In genomic region chr20:19241440-19241839, GRCh38 we compare ENCODE assay signal across 22 cellular contexts.
"Had no signal": no experiment of that assay in that cellular context is flagged by ENCODE, and none has a peak within 500 bp of the region (broad histone marks: within the 10 kb centered on the region; RNA-seq: fewer than 3 reads in every experiment).

No MANE protein-coding gene starts in this region.

- H3K4me3 Mint-ChIP-seq: effector memory CD8-positive, alpha-beta T cell; memory B cell; naive B cell; natural killer cell treated with Interleukin-12 subunit alpha and Interleukin-12 subunit beta and Interleukin-15 and Interleukin-18, amount 100 ng/mL, for 72 hours; neural crest cell; stimulated activated memory B cell treated with anti-CD40 and anti-IgM and Interleukin-4, amounts not matched to agents 10 μg/mL and 1 μg/mL and 100 μg/mL, for 72 hours had no signal

- DNase-seq: cortex of kidney; effector memory CD8-positive, alpha-beta T cell; foreskin fibroblast; gastrocnemius medialis; left ventricle myocardium superior; naive B cell; posterior cingulate gyrus; psoas muscle; right cardiac atrium; spleen; stimulated activated CD4-positive, alpha-beta T cell treated with anti-CD3 and anti-CD28 coated beads, Interleukin-4, amount 100 ng/mL, for 4 hours; stimulated activated naive CD8-positive, alpha-beta T cell treated with anti-CD3 and anti-CD28 coated beads, Interleukin-15, Interleukin-2, amounts not matched to agents 100 U/mL and 50 U/mL, for 24 hours; substantia nigra; testis; tibial artery had no signal

- H3K36me3 Mint-ChIP-seq: memory B cell; naive B cell; natural killer cell treated with Interleukin-12 subunit alpha and Interleukin-12 subunit beta and Interleukin-15 and Interleukin-18, amount 100 ng/mL, for 72 hours; stimulated activated memory B cell treated with anti-CD40 and anti-IgM and Interleukin-4, amounts not matched to agents 10 μg/mL and 1 μg/mL and 100 μg/mL, for 72 hours had no signal

- H3K4me1 Mint-ChIP-seq: memory B cell; naive B cell; stimulated activated memory B cell treated with anti-CD40 and anti-IgM and Interleukin-4, amounts not matched to agents 10 μg/mL and 1 μg/mL and 100 μg/mL, for 72 hours had no signal

- H3K4me3 ChIP-seq: gastrocnemius medialis, lung, psoas muscle, skin epidermis, spleen, testis, tibial artery, upper lobe of left lung had no signal

- H3K27ac ChIP-seq: gastrocnemius medialis, psoas muscle, skin epidermis, spleen, testis, tibial artery, upper lobe of left lung had no signal

- ATAC-seq: effector memory CD8-positive, alpha-beta T cell; gastrocnemius medialis; left ventricle myocardium superior; psoas muscle; stimulated activated memory B cell treated with anti-CD40 and anti-IgM and Interleukin-4, amounts not matched to agents 10 μg/mL and 1 μg/mL and 100 μg/mL, for 72 hours; stimulated activated naive CD8-positive, alpha-beta T cell treated with anti-CD3 and anti-CD28 coated beads, Interleukin-15, Interleukin-2, amounts not matched to agents 100 U/mL and 50 U/mL, for 24 hours had no signal

- H3K9me3 Mint-ChIP-seq: effector memory CD8-positive, alpha-beta T cell; memory B cell; naive B cell; natural killer cell treated with Interleukin-12 subunit alpha and Interleukin-12 subunit beta and Interleukin-15 and Interleukin-18, amount 100 ng/mL, for 72 hours; stimulated activated memory B cell treated with anti-CD40 and anti-IgM and Interleukin-4, amounts not matched to agents 10 μg/mL and 1 μg/mL and 100 μg/mL, for 72 hours had no signal

- H3K36me3 ChIP-seq: gastrocnemius medialis, spleen, tibial artery, upper lobe of left lung had no signal

- H3K27me3 ChIP-seq: gastrocnemius medialis, testis, tibial artery, upper lobe of left lung had no signal

- H3K9me3 ChIP-seq: gastrocnemius medialis, psoas muscle, spleen, testis, tibial artery, upper lobe of left lung had no signal

- H3K4me1 ChIP-seq: gastrocnemius medialis, spleen, testis, upper lobe of left lung had no signal

- H3K27ac Mint-ChIP-seq: effector memory CD8-positive, alpha-beta T cell; memory B cell; naive B cell; natural killer cell treated with Interleukin-12 subunit alpha and Interleukin-12 subunit beta and Interleukin-15 and Interleukin-18, amount 100 ng/mL, for 72 hours; stimulated activated memory B cell treated with anti-CD40 and anti-IgM and Interleukin-4, amounts not matched to agents 10 μg/mL and 1 μg/mL and 100 μg/mL, for 72 hours had no signal
